In genomic region chr14:76863724-76864407, GRCh38 we compare ENCODE assay signal across 8 cellular contexts.
DNase-seq lines count a peak whose midpoint lies in the region; ATAC-seq and TF ChIP-seq lines count a peak whose summit lies in the region.

No MANE protein-coding gene starts in this region.

- H3K4me2 ChIP-seq in BLaER1 treated with 17β-estradiol and CSF1 and Interleukin-3, amounts not matched to agents 10 nM and 100 nM, result peak overlapping the region; percentile 71 to 96 (median 86)

- no peaks in the 10 kb centered on the region for H4K20me1 ChIP-seq in BLaER1 treated with 17β-estradiol and CSF1 and Interleukin-3, amounts not matched to agents 10 nM and 100 nM

- ATAC-seq in memory B cell (ENCODE audit: low read depth) (peak; percentile 36), HG03520 (IDR thresholded peaks at IDR 0.05; ENCODE audit: unreplicated experiment) (no peak)

- TF ChIP-seq RAD21 in Ishikawa (IDR thresholded peaks at IDR 0.05; ENCODE audit: low read depth), result no peak

- H3K27ac ChIP-seq in BLaER1 treated with 17β-estradiol and CSF1 and Interleukin-3, amounts not matched to agents 10 nM and 100 nM, result peak overlapping the region in 10 of 11 experiments; percentile 47 to 83 (median 72); a peak in 19 of 22 replicates

- peaks cover 35% of the 10 kb centered on the region for H3K4me1 Mint-ChIP-seq in activated T-cell treated with anti-CD3 and anti-CD28 coated beads, Interleukin-2, amount 50 U/mL, for 24 hours (ENCODE audit: low read depth)
- peaks cover 21% of the 10 kb centered on the region for H3K4me1 Mint-ChIP-seq in memory B cell

- H3K27me3 Mint-ChIP-seq in activated T-cell treated with anti-CD3 and anti-CD28 coated beads, Interleukin-2, amount 50 U/mL, for 24 hours, result no peaks in the 10 kb centered on the region
- H3K27me3 Mint-ChIP-seq in memory B cell, result peaks cover 17% of the 10 kb centered on the region

- peak overlapping the region in 2 of 10 experiments; percentile 25 to 54; a peak in 2 of 20 replicates for H3K4me3 ChIP-seq in BLaER1 treated with 17β-estradiol and CSF1 and Interleukin-3, amounts not matched to agents 10 nM and 100 nM

- no peaks in the 10 kb centered on the region for H3K9me3 Mint-ChIP-seq in activated T-cell treated with anti-CD3 and anti-CD28 coated beads, Interleukin-2, amount 50 U/mL, for 24 hours
- H3K9me3 Mint-ChIP-seq in memory B cell, result no peaks in the 10 kb centered on the region

- H3K9me3 ChIP-seq in BLaER1 treated with 17β-estradiol and CSF1 and Interleukin-3, amounts not matched to agents 10 nM and 100 nM (replicated peaks in 1 of 11), result no peaks in the 10 kb centered on the region

- H3K36me3 ChIP-seq in BLaER1 treated with 17β-estradiol and CSF1 and Interleukin-3, amounts not matched to agents 10 nM and 100 nM, result no peaks in the 10 kb centered on the region

- peak overlapping the region in 9 of 11 experiments; percentile 37 to 72 (median 51); a peak in 16 of 22 replicates for H3K9ac ChIP-seq in BLaER1 treated with 17β-estradiol and CSF1 and Interleukin-3, amounts not matched to agents 10 nM and 100 nM

- H3K36me3 Mint-ChIP-seq in activated T-cell treated with anti-CD3 and anti-CD28 coated beads, Interleukin-2, amount 50 U/mL, for 24 hours (ENCODE audit: low read depth), result no peaks in the 10 kb centered on the region
- H3K36me3 Mint-ChIP-seq in memory B cell, result no peaks in the 10 kb centered on the region

- peaks cover 46 to 61% (median 56%) of the 10 kb centered on the region in 10 experiments for H3K4me1 ChIP-seq in BLaER1 treated with 17β-estradiol and CSF1 and Interleukin-3, amounts not matched to agents 10 nM and 100 nM

- H3K27ac Mint-ChIP-seq in activated T-cell treated with anti-CD3 and anti-CD28 coated beads, Interleukin-2, amount 50 U/mL, for 24 hours, result peak overlapping the region; percentile 27
- H3K27ac Mint-ChIP-seq in memory B cell, result no peak overlapping the region

- DNase-seq in activated T-cell treated with anti-CD3 and anti-CD28 coated beads, Interleukin-2, amount 50 U/mL, for 24 hours, result peak; percentile 45
- DNase-seq in memory B cell (ENCODE audit: low spot score in 2 of 2) (no peak), middle frontal gyrus (ENCODE audit: extremely low spot score, low spot score) (no peak), T-helper 9 cell (no peak), glomerular visceral epithelial cell (ENCODE audit: extremely low spot score) (no peak)

- H3K4me3 Mint-ChIP-seq in activated T-cell treated with anti-CD3 and anti-CD28 coated beads, Interleukin-2, amount 50 U/mL, for 24 hours, result no peak overlapping the region
- H3K4me3 Mint-ChIP-seq in memory B cell, result peak overlapping the region; percentile 56

- H3K27me3 ChIP-seq in BLaER1 treated with 17β-estradiol and CSF1 and Interleukin-3, amounts not matched to agents 10 nM and 100 nM, result no peaks in the 10 kb centered on the region

- no peak for TF ChIP-seq EP300 in Ishikawa (IDR thresholded peaks at IDR 0.05; ENCODE audit: borderline replicate concordance)

TF ChIP-seq in Ishikawa, 13 proteins besides CTCF, POLR2A, EP300 and RAD21:
- TF ChIP-seq EGR1 (IDR thresholded peaks at IDR 0.05) (no peak), MAX (IDR thresholded peaks at IDR 0.05) (peak; percentile 32; the same call in 1 of the 2 replicates)
TF ChIP-seq in Ishikawa: peak in this region for 1.
